ENCODE assay signal across 1 cellular context in the genomic region with DNA sequence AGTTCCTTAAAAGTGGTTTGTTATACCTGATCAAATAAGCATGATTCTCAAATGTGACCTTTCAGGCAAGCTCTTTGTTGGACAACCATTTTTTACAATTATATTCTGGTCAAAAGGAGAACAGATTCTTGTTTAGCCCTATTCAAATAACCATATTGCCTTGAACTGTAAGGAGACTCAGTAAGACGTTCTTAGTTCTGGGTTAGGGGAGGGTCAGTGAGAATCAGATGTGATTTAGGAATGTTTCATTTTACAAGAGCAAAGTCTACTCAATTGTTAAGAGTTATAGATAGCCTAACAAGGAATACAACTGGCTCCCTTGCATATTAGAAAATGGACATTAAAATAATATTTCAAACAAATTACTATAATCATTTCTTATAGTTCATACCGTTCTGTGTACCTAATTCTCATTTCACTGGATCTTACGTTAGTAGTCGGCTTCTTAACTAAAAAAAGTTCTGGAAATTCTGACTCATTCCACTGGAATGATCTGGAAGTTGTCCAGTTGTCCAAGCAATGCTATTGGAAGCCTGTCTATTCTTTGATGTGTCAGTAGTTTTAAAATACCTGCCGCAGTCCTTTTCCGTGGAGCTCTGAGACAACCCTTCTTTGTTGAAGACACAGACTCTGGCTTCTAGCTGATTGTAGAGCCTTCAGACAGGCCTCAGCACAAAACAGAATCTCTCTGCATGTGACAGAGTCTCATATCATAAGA.
TF ChIP-seq lines count a peak whose summit lies in the region.

No MANE protein-coding gene starts in this region.

TF ChIP-seq in HepG2, 621 proteins besides CTCF, POLR2A, EP300 and RAD21 (continued from another document and continues in another):
- TF ChIP-seq, protein P1, sequence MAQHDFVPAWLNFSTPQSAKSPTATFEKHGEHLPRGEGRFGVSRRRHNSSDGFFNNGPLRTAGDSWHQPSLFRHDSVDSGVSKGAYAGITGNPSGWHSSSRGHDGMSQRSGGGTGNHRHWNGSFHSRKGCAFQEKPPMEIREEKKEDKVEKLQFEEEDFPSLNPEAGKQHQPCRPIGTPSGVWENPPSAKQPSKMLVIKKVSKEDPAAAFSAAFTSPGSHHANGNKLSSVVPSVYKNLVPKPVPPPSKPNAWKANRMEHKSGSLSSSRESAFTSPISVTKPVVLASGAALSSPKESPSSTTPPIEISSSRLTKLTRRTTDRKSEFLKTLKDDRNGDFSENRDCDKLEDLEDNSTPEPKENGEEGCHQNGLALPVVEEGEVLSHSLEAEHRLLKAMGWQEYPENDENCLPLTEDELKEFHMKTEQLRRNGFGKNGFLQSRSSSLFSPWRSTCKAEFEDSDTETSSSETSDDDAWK (CRISPR knock-in tag; IDR thresholded peaks at IDR 0.05) = no peak
- TF ChIP-seq GABPA (IDR thresholded peaks at IDR 0.05; ENCODE audit: low read depth, low read length) = no peak
- TF ChIP-seq GABPA (CRISPR knock-in tag; IDR thresholded peaks at IDR 0.05; ENCODE audit: low read depth) = no peak
- TF ChIP-seq ZNF605 (CRISPR knock-in tag; IDR thresholded peaks at IDR 0.05) = no peak
- no peak for TF ChIP-seq PAX8 (CRISPR knock-in tag; IDR thresholded peaks at IDR 0.05; ENCODE audit: borderline replicate concordance)
- TF ChIP-seq, protein P2, sequence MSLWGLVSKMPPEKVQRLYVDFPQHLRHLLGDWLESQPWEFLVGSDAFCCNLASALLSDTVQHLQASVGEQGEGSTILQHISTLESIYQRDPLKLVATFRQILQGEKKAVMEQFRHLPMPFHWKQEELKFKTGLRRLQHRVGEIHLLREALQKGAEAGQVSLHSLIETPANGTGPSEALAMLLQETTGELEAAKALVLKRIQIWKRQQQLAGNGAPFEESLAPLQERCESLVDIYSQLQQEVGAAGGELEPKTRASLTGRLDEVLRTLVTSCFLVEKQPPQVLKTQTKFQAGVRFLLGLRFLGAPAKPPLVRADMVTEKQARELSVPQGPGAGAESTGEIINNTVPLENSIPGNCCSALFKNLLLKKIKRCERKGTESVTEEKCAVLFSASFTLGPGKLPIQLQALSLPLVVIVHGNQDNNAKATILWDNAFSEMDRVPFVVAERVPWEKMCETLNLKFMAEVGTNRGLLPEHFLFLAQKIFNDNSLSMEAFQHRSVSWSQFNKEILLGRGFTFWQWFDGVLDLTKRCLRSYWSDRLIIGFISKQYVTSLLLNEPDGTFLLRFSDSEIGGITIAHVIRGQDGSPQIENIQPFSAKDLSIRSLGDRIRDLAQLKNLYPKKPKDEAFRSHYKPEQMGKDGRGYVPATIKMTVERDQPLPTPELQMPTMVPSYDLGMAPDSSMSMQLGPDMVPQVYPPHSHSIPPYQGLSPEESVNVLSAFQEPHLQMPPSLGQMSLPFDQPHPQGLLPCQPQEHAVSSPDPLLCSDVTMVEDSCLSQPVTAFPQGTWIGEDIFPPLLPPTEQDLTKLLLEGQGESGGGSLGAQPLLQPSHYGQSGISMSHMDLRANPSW (CRISPR knock-in tag; IDR thresholded peaks at IDR 0.05; ENCODE audit: borderline replicate concordance) = no peak
- TF ChIP-seq, protein P3, sequence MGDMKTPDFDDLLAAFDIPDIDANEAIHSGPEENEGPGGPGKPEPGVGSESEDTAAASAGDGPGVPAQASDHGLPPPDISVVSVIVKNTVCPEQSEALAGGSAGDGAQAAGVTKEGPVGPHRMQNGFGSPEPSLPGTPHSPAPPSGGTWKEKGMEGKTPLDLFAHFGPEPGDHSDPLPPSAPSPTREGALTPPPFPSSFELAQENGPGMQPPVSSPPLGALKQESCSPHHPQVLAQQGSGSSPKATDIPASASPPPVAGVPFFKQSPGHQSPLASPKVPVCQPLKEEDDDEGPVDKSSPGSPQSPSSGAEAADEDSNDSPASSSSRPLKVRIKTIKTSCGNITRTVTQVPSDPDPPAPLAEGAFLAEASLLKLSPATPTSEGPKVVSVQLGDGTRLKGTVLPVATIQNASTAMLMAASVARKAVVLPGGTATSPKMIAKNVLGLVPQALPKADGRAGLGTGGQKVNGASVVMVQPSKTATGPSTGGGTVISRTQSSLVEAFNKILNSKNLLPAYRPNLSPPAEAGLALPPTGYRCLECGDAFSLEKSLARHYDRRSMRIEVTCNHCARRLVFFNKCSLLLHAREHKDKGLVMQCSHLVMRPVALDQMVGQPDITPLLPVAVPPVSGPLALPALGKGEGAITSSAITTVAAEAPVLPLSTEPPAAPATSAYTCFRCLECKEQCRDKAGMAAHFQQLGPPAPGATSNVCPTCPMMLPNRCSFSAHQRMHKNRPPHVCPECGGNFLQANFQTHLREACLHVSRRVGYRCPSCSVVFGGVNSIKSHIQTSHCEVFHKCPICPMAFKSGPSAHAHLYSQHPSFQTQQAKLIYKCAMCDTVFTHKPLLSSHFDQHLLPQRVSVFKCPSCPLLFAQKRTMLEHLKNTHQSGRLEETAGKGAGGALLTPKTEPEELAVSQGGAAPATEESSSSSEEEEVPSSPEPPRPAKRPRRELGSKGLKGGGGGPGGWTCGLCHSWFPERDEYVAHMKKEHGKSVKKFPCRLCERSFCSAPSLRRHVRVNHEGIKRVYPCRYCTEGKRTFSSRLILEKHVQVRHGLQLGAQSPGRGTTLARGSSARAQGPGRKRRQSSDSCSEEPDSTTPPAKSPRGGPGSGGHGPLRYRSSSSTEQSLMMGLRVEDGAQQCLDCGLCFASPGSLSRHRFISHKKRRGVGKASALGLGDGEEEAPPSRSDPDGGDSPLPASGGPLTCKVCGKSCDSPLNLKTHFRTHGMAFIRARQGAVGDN (CRISPR knock-in tag; IDR thresholded peaks at IDR 0.05) = no peak
- TF ChIP-seq ZNF547 (CRISPR knock-in tag; IDR thresholded peaks at IDR 0.05) = no peak
- TF ChIP-seq, protein P4, sequence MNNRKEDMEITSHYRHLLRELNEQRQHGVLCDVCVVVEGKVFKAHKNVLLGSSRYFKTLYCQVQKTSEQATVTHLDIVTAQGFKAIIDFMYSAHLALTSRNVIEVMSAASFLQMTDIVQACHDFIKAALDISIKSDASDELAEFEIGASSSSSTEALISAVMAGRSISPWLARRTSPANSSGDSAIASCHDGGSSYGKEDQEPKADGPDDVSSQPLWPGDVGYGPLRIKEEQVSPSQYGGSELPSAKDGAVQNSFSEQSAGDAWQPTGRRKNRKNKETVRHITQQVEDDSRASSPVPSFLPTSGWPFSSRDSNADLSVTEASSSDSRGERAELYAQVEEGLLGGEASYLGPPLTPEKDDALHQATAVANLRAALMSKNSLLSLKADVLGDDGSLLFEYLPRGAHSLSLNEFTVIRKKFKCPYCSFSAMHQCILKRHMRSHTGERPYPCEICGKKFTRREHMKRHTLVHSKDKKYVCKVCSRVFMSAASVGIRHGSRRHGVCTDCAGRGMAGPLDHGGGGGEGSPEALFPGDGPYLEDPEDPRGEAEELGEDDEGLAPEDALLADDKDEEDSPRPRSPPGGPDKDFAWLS (CRISPR knock-in tag; IDR thresholded peaks at IDR 0.05; ENCODE audit: borderline replicate concordance) = no peak
- no peak for TF ChIP-seq ZNF232 (CRISPR knock-in tag; IDR thresholded peaks at IDR 0.05; ENCODE audit: borderline replicate concordance)
- no peak for TF ChIP-seq NR2F6 (IDR thresholded peaks at IDR 0.05)
- no peak for TF ChIP-seq NR2F6 (CRISPR knock-in tag; IDR thresholded peaks at IDR 0.05)
- TF ChIP-seq CBX5 (CRISPR knock-in tag; IDR thresholded peaks at IDR 0.05; ENCODE audit: borderline replicate concordance) = no peak
- TF ChIP-seq, protein P5, sequence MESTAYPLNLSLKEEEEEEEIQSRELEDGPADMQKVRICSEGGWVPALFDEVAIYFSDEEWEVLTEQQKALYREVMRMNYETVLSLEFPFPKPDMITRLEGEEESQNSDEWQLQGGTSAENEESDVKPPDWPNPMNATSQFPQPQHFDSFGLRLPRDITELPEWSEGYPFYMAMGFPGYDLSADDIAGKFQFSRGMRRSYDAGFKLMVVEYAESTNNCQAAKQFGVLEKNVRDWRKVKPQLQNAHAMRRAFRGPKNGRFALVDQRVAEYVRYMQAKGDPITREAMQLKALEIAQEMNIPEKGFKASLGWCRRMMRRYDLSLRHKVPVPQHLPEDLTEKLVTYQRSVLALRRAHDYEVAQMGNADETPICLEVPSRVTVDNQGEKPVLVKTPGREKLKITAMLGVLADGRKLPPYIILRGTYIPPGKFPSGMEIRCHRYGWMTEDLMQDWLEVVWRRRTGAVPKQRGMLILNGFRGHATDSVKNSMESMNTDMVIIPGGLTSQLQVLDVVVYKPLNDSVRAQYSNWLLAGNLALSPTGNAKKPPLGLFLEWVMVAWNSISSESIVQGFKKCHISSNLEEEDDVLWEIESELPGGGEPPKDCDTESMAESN (CRISPR knock-in tag; conservative IDR thresholded peaks at IDR 0.05) = no peak
- TF ChIP-seq ZKSCAN1 (IDR thresholded peaks at IDR 0.05; ENCODE audit: low read length) = no peak
- no peak for TF ChIP-seq ELF1 (CRISPR knock-in tag; IDR thresholded peaks at IDR 0.05)
- TF ChIP-seq SRY (CRISPR knock-in tag; IDR thresholded peaks at IDR 0.05) = no peak
- TF ChIP-seq SIN3A (IDR thresholded peaks at IDR 0.05; ENCODE audit: borderline replicate concordance, low read depth, low read length) = no peak
- peak; percentile 33; the same call in 1 of the 2 replicates for TF ChIP-seq SAP130 (CRISPR knock-in tag; IDR thresholded peaks at IDR 0.05; ENCODE audit: low read depth)
- TF ChIP-seq FOXA1 (IDR thresholded peaks at IDR 0.05) = no peak
- TF ChIP-seq FOXA1 (CRISPR knock-in tag; IDR thresholded peaks at IDR 0.05) = no peak
- TF ChIP-seq MED1 (CRISPR knock-in tag; IDR thresholded peaks at IDR 0.05) = no peak
- TF ChIP-seq NFIB (CRISPR knock-in tag; IDR thresholded peaks at IDR 0.05; ENCODE audit: borderline replicate concordance) = no peak
- TF ChIP-seq, protein P6, sequence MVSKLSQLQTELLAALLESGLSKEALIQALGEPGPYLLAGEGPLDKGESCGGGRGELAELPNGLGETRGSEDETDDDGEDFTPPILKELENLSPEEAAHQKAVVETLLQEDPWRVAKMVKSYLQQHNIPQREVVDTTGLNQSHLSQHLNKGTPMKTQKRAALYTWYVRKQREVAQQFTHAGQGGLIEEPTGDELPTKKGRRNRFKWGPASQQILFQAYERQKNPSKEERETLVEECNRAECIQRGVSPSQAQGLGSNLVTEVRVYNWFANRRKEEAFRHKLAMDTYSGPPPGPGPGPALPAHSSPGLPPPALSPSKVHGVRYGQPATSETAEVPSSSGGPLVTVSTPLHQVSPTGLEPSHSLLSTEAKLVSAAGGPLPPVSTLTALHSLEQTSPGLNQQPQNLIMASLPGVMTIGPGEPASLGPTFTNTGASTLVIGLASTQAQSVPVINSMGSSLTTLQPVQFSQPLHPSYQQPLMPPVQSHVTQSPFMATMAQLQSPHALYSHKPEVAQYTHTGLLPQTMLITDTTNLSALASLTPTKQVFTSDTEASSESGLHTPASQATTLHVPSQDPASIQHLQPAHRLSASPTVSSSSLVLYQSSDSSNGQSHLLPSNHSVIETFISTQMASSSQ (IDR thresholded peaks at IDR 0.05; ENCODE audit: low read depth) = no peak
- TF ChIP-seq, protein P6 (CRISPR knock-in tag; IDR thresholded peaks at IDR 0.05; ENCODE audit: borderline replicate concordance) = no peak
- no peak for TF ChIP-seq SOX13 (IDR thresholded peaks at IDR 0.05)
- TF ChIP-seq SOX13 (CRISPR knock-in tag; conservative IDR thresholded peaks at IDR 0.05 in 1 of 2, IDR thresholded peaks at IDR 0.05 in 1 of 2) = peak in 1 of 2 experiments; percentile 21; a peak in 1 of 4 replicates
- TF ChIP-seq ISL2 (CRISPR knock-in tag; IDR thresholded peaks at IDR 0.05) = no peak
- TF ChIP-seq ZNF530 (CRISPR knock-in tag; IDR thresholded peaks at IDR 0.05; ENCODE audit: low read depth) = no peak
- TF ChIP-seq ZSCAN22 (CRISPR knock-in tag; IDR thresholded peaks at IDR 0.05) = no peak
- TF ChIP-seq, protein P7, sequence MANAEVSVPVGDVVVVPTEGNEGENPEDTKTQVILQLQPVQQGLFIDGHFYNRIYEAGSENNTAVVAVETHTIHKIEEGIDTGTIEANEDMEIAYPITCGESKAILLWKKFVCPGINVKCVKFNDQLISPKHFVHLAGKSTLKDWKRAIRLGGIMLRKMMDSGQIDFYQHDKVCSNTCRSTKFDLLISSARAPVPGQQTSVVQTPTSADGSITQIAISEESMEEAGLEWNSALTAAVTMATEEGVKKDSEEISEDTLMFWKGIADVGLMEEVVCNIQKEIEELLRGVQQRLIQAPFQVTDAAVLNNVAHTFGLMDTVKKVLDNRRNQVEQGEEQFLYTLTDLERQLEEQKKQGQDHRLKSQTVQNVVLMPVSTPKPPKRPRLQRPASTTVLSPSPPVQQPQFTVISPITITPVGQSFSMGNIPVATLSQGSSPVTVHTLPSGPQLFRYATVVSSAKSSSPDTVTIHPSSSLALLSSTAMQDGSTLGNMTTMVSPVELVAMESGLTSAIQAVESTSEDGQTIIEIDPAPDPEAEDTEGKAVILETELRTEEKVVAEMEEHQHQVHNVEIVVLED (CRISPR knock-in tag; IDR thresholded peaks at IDR 0.05; ENCODE audit: borderline replicate concordance) = no peak
- TF ChIP-seq KDM3A (CRISPR knock-in tag; IDR thresholded peaks at IDR 0.05; ENCODE audit: low read depth) = no peak
- TF ChIP-seq ADNP (CRISPR knock-in tag; IDR thresholded peaks at IDR 0.05) = no peak
- TF ChIP-seq, protein P8, sequence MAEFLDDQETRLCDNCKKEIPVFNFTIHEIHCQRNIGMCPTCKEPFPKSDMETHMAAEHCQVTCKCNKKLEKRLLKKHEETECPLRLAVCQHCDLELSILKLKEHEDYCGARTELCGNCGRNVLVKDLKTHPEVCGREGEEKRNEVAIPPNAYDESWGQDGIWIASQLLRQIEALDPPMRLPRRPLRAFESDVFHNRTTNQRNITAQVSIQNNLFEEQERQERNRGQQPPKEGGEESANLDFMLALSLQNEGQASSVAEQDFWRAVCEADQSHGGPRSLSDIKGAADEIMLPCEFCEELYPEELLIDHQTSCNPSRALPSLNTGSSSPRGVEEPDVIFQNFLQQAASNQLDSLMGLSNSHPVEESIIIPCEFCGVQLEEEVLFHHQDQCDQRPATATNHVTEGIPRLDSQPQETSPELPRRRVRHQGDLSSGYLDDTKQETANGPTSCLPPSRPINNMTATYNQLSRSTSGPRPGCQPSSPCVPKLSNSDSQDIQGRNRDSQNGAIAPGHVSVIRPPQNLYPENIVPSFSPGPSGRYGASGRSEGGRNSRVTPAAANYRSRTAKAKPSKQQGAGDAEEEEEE (CRISPR knock-in tag; IDR thresholded peaks at IDR 0.05; ENCODE audit: borderline replicate concordance) = no peak
- no peak for TF ChIP-seq JUND (CRISPR knock-in tag; IDR thresholded peaks at IDR 0.05)
- TF ChIP-seq, protein P9, sequence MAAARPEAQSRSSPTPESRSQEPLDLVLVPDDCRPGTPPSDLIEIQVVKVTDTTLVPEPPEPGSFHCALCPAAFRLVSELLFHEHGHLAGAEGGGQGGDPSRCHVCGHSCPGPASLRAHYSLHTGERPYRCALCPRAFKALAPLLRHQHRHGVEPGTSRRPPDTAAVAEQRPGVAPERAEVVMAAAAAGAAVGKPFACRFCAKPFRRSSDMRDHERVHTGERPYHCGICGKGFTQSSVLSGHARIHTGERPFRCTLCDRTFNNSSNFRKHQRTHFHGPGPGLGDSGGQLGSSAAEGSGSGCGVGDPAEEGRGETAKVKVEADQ (CRISPR knock-in tag; IDR thresholded peaks at IDR 0.05; ENCODE audit: borderline replicate concordance) = no peak
- no peak for TF ChIP-seq ZNF20 (CRISPR knock-in tag; IDR thresholded peaks at IDR 0.05)
- 0 out of 2 replicates have a peak, but pooled peaks have one; percentile 27 for TF ChIP-seq ZNF331 (CRISPR knock-in tag; IDR thresholded peaks at IDR 0.05)
